Comparison of ENCODE assay signal across 15 cellular contexts in the genomic region with DNA sequence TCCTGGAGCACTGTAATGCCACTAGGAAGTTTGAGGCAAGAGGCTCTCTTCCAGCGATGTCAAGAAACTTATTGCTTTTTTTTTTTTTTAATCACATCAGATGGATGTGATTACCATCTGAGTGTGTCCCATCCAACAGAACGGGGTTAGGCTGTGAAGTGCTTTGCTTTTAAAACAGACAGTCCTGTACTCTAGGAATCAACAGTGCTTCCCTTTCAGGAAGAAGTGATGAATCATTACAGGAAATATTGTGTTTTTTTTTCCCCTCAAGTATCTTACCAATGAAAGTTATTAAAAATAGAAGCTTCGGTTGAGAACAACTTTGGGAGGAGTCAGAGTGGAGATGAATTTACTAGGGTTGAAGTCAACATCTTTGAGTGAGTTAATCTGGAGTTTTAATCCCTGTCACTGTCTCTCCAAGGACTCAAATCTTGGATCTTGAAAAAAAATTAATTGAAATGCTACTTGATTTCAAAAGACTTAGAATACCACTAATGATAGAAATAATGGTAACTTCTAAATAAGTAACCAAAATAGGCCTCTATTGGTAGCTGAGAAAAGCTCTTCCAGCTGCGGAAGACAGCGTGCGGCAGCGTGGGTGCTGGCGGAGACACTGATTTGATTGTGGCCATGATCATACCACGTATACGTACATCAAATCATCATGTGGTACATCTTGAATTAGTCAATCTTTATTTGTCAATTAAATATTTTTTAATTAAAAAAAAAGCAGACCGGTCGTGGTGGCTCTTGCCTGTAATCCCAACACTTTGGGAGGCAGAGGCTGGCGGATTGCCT. TPM values are rescaled to one million over a fixed set of nuclear protein-coding genes. Genes with fewer than 3 reads are reported as not detected.
DNase-seq lines count a peak whose midpoint lies in the region; ATAC-seq, FAIRE-seq and TF ChIP-seq lines count a peak whose summit lies in the region.
"Had no signal": no experiment of that assay in that cellular context is flagged by ENCODE, and none has a peak within 500 bp of the region (broad histone marks: within the 10 kb centered on the region; RNA-seq: fewer than 3 reads in every experiment).

No MANE protein-coding gene starts in this region.

- H3K4me1 ChIP-seq in ACC112 (ENCODE audit: control insufficient read depth, insufficient read depth, low read length, unreplicated experiment) = peaks cover 14% of the 10 kb centered on the region

- H3K4me3 ChIP-seq in ACC112 (ENCODE audit: low read depth, low read length) (no peak overlapping the region), bronchial epithelial cell (ENCODE audit: low read depth, low read length) (no peak overlapping the region)
- H3K4me3 ChIP-seq: esophagus squamous epithelium, GM23338, vagina had no signal

- DNase-seq in HTR-8/SVneo (ENCODE audit: insufficient read length, low spot score) (peak; percentile 20), bronchial epithelial cell (ENCODE audit: low read depth) (peak; percentile 80), kidney glomerular epithelial cell (lab: John Stamatoyannopoulos, UW) (peak; percentile 11), nucleus accumbens (lab: John Stamatoyannopoulos, UW) (no peak), NCI-H2171 (lab: John Stamatoyannopoulos, UW) (no peak)
- DNase-seq: activated CD4-positive, alpha-beta T cell treated with anti-CD3 and anti-CD28 coated beads for 36 hours; esophagus squamous epithelium; islet precursor cell; NCI-H748 treated with DMSO at 0.1 percent for 48 hours; nephron progenitor cell had no signal

- H2AFZ ChIP-seq in ACC112 (ENCODE audit: low read length, unreplicated experiment) = peak overlapping the region; percentile 39
- H2AFZ ChIP-seq: GM23338 had no signal

- TF ChIP-seq CTCF in bronchial epithelial cell (IDR thresholded peaks at IDR 0.05; ENCODE audit: insufficient read depth, low read length, severe bottlenecking) = no peak

- H3K27me3 ChIP-seq in ACC112 (ENCODE audit: insufficient read depth, low read length) = no peaks in the 10 kb centered on the region
- H3K27me3 ChIP-seq in bronchial epithelial cell (ENCODE audit: control insufficient read depth, insufficient read depth, low read length) = no peaks in the 10 kb centered on the region
- H3K27me3 ChIP-seq: vagina had no signal

- H3K79me2 ChIP-seq in ACC112 (ENCODE audit: control insufficient read depth, insufficient read depth, low read length, unreplicated experiment) = no peaks in the 10 kb centered on the region

- FAIRE-seq in HTR-8/SVneo (lab: Jason Lieb, UNC) (no peak), bronchial epithelial cell (lab: Jason Lieb, UNC) (no peak)

- ATAC-seq in GM21723 (IDR thresholded peaks at IDR 0.05; ENCODE audit: unreplicated experiment) (no peak), GM19023 (IDR thresholded peaks at IDR 0.05; ENCODE audit: unreplicated experiment) (no peak)
- ATAC-seq: activated CD4-positive, alpha-beta T cell treated with anti-CD3 and anti-CD28 coated beads for 36 hours; GM23338 had no signal

- peak overlapping the region; percentile 61 for H3K27ac ChIP-seq in ACC112 (ENCODE audit: low read depth, low read length)
- H3K27ac ChIP-seq: esophagus squamous epithelium had no signal

- H3K36me3 ChIP-seq in ACC112 (ENCODE audit: insufficient read depth, low read length) (no peaks in the 10 kb centered on the region), bronchial epithelial cell (ENCODE audit: control insufficient read depth, insufficient read depth, low read length) (no peaks in the 10 kb centered on the region)
- H3K36me3 ChIP-seq: esophagus squamous epithelium, vagina had no signal

RNA-seq across cellular contexts. Expression of a gene that starts 45.5 kb away (rescaled TPM):
- 2.9 and 3.1 TPM in 2 replicates for total RNA-seq in bronchial epithelial cell
- total RNA-seq: activated CD4-positive, alpha-beta T cell treated with anti-CD3 and anti-CD28 coated beads for 36 hours; GM23338 had no signal

Comparison
In these comparisons a context has a peak if more than half of its experiments do, and no peak if none do; other contexts are left out.
1. DNase-seq: peak in HTR-8/SVneo (single experiment), bronchial epithelial cell (single experiment) and kidney glomerular epithelial cell (single experiment); none in nucleus accumbens (0 of 56) and NCI-H2171 (single experiment).